9 cellular contexts compared by ENCODE assay signal in genomic region chr5:179804599-179804947, GRCh38. TPM values are rescaled to one million over a fixed set of nuclear protein-coding genes. Genes with fewer than 3 reads are reported as not detected.
A peak's percentile ranks its signal among the peaks of the same experiment; 100 is the strongest.
DNase-seq lines count a peak whose midpoint lies in the region; ATAC-seq and TF ChIP-seq lines count a peak whose summit lies in the region.
"Had no signal": no experiment of that assay in that cellular context is flagged by ENCODE, and none has a peak within 500 bp of the region (broad histone marks: within the 10 kb centered on the region; RNA-seq: fewer than 3 reads in every experiment).

No MANE protein-coding gene starts in this region.

- no peak overlapping the region for H3K9ac ChIP-seq in smooth muscle cell (ENCODE audit: low read depth)

- H3K4me1 ChIP-seq in HEK293 (ENCODE audit: control insufficient read depth, insufficient read depth, low read length) (peaks cover 22% of the 10 kb centered on the region), hepatocyte (ENCODE audit: insufficient read depth) (peaks cover 36% of the 10 kb centered on the region), smooth muscle cell (ENCODE audit: low read depth) (peaks cover 27% of the 10 kb centered on the region)

- no peak overlapping the region for H2AFZ ChIP-seq in hepatocyte
- no peak overlapping the region for H2AFZ ChIP-seq in smooth muscle cell (ENCODE audit: low read depth)

- no peaks in the 10 kb centered on the region for H3K27me3 ChIP-seq in hepatocyte
- H3K27me3 ChIP-seq in smooth muscle cell (ENCODE audit: low read depth) = no peaks in the 10 kb centered on the region

- ATAC-seq in GM21528 (IDR thresholded peaks at IDR 0.05; ENCODE audit: low FRiP score, unreplicated experiment) = no peak
- ATAC-seq in GM21526 (IDR thresholded peaks at IDR 0.05; ENCODE audit: low FRiP score, unreplicated experiment) = no peak

- peaks cover 16% of the 10 kb centered on the region for H3K36me3 Mint-ChIP-seq in activated CD4-positive, alpha-beta memory T cell treated with anti-CD3 and anti-CD28 coated beads for 36 hours

- H3K4me2 ChIP-seq in hepatocyte (peak overlapping the region; percentile 99), smooth muscle cell (peak overlapping the region; percentile 97)

- H3K27me3 Mint-ChIP-seq in activated CD4-positive, alpha-beta memory T cell treated with anti-CD3 and anti-CD28 coated beads for 36 hours = no peaks in the 10 kb centered on the region

- H3K36me3 ChIP-seq in HEK293 (ENCODE audit: control insufficient read depth in 2 of 2, insufficient read depth in 1 of 2, low read length in 2 of 2) = peaks cover 0 to 34% of the 10 kb centered on the region in 2 experiments; a peak in 2 of 3 replicates
- H3K36me3 ChIP-seq in hepatocyte (replicated peaks; ENCODE audit: insufficient read depth, low read depth) = no peaks in the 10 kb centered on the region
- no peaks in the 10 kb centered on the region for H3K36me3 ChIP-seq in smooth muscle cell (ENCODE audit: low read depth)

- no peaks in the 10 kb centered on the region for H3K9me3 ChIP-seq in HEK293 (ENCODE audit: control insufficient read depth, insufficient read depth, low read depth, low read length)
- no peaks in the 10 kb centered on the region for H3K9me3 ChIP-seq in hepatocyte (ENCODE audit: low read depth)
- H3K9me3 ChIP-seq in smooth muscle cell (replicated peaks; ENCODE audit: low read depth) = no peaks in the 10 kb centered on the region

- peak overlapping the region; percentile 86 for H3K4me3 Mint-ChIP-seq in activated CD4-positive, alpha-beta memory T cell treated with anti-CD3 and anti-CD28 coated beads for 36 hours

- 95% methylated on average over 6 of the region's 6 CpGs for WGBS in hepatocyte (ENCODE audit: low lambda C conversion rate, missing lambda C conversion rate)
- WGBS in smooth muscle cell (ENCODE audit: low lambda C conversion rate) = 96% methylated on average over 6 of the region's 6 CpGs

- H3K9me3 Mint-ChIP-seq in activated CD4-positive, alpha-beta memory T cell treated with anti-CD3 and anti-CD28 coated beads for 36 hours = no peaks in the 10 kb centered on the region

- H4K20me1 ChIP-seq in hepatocyte (ENCODE audit: insufficient read depth, poor library complexity, severe bottlenecking) = peaks cover 48% of the 10 kb centered on the region
- H4K20me1 ChIP-seq in smooth muscle cell (ENCODE audit: low read depth) = peaks cover 49% of the 10 kb centered on the region

- intact Hi-C loops in activated CD4-positive, alpha-beta memory T cell treated with anti-CD3 and anti-CD28 coated beads for 36 hours (cut with micrococcal nuclease) = loop anchor here (1.0 to 5.0 kb wide), 7 partner anchors 15 to 287 kb away; partner anchors contain the start of genes HNRNPH1, MAML1 and MRNIP

- peaks cover 33% of the 10 kb centered on the region for H3K4me1 Mint-ChIP-seq in activated CD4-positive, alpha-beta memory T cell treated with anti-CD3 and anti-CD28 coated beads for 36 hours (ENCODE audit: low read depth)

- POLR2A ChIA-PET in HEK293 (lab: Yijun Ruan, JAX) = no interaction called here
- POLR2A ChIA-PET in activated CD4-positive, alpha-beta memory T cell treated with anti-CD3 and anti-CD28 coated beads for 36 hours (lab: Charles Lee) = interaction anchor here (3.9 kb wide), 1 partner anchor 15 kb away, joined by 19 read pairs; the partner anchor contains the start of gene SQSTM1

- TF ChIP-seq CTCF in HEK293 (tag by site-specific recombination; IDR thresholded peaks at IDR 0.05) = no peak
- TF ChIP-seq CTCF in hepatocyte (IDR thresholded peaks at IDR 0.05; ENCODE audit: poor library complexity) = no peak
- no peak for TF ChIP-seq CTCF in smooth muscle cell (IDR thresholded peaks at IDR 0.05; ENCODE audit: borderline replicate concordance, insufficient read depth, poor library complexity, severe bottlenecking)

- no peak for DNase-seq in activated CD4-positive, alpha-beta memory T cell treated with anti-CD3 and anti-CD28 coated beads for 36 hours
- DNase-seq in hepatocyte (ENCODE audit: low spot score) = no peak
- no peak for DNase-seq in smooth muscle cell (lab: John Stamatoyannopoulos, UW; ENCODE audit: unreplicated experiment)
- DNase-seq in mucosa of gallbladder (ENCODE audit: low spot score) = no peak
- no peak for DNase-seq in NCI-H2029 (lab: John Stamatoyannopoulos, UW)
- DNase-seq: NCI-H2081 treated with DMSO at 0.1 percent for 48 hours had no signal

- H3K4me3 ChIP-seq in HEK293 (ENCODE audit: low read depth, low read length) (no peak overlapping the region), hepatocyte (no peak overlapping the region), smooth muscle cell (peak overlapping the region; percentile 93)

- CTCF ChIA-PET in HEK293 (lab: Yijun Ruan, JAX) = interaction anchor here (0.6 kb wide), 1 partner anchor 85 kb away, joined by 5 read pairs; no protein-coding TSS in a partner anchor
- CTCF ChIA-PET in activated CD4-positive, alpha-beta memory T cell treated with anti-CD3 and anti-CD28 coated beads for 36 hours (lab: Charles Lee) = interaction anchor here (0.6 to 1.4 kb wide), 3 partner anchors 10 to 42 kb away, joined by 3 to 5 read pairs (median 4); partner anchors contain the start of gene SQSTM1

- H3K27ac ChIP-seq in HEK293 (ENCODE audit: extremely low read depth, low read depth, low read length) (0 out of 2 replicates have a peak overlapping the region, but pooled peaks have one; percentile 89), hepatocyte (peak overlapping the region; percentile 99), smooth muscle cell (ENCODE audit: low read depth) (no peak overlapping the region)

- H3K79me2 ChIP-seq in hepatocyte (peaks cover 58% of the 10 kb centered on the region), smooth muscle cell (ENCODE audit: low read depth) (peaks cover 33% of the 10 kb centered on the region)

- H3K9me2 ChIP-seq in hepatocyte (replicated peaks; ENCODE audit: insufficient read depth) = no peaks in the 10 kb centered on the region

- no peaks in the 10 kb centered on the region for H3F3A ChIP-seq in smooth muscle cell (ENCODE audit: low read depth)

- peak overlapping the region; percentile 85 for H3K27ac Mint-ChIP-seq in activated CD4-positive, alpha-beta memory T cell treated with anti-CD3 and anti-CD28 coated beads for 36 hours

TF ChIP-seq in HEK293, 187 proteins besides CTCF, POLR2A, EP300 and RAD21:
- TF ChIP-seq SCRT1 (tag by site-specific recombination; IDR thresholded peaks at IDR 0.05; ENCODE audit: borderline replicate concordance) = no peak
- TF ChIP-seq ZFHX2 (tag by site-specific recombination; conservative IDR thresholded peaks at IDR 0.05) = no peak
- no peak for TF ChIP-seq KLF7 (tag by site-specific recombination; IDR thresholded peaks at IDR 0.05; ENCODE audit: borderline replicate concordance)
- no peak for TF ChIP-seq ZSCAN5A (tag by site-specific recombination; IDR thresholded peaks at IDR 0.05)
- no peak for TF ChIP-seq ZNF791 (tag by site-specific recombination; IDR thresholded peaks at IDR 0.05)

RNA-seq across cellular contexts. Expression of gene MGAT4B, which starts 2.1 kb away (rescaled TPM):
- 10 to 100 TPM; 95.8 to 96.8 TPM for total RNA-seq in activated CD4-positive, alpha-beta memory T cell treated with anti-CD3 and anti-CD28 coated beads for 36 hours
- 132 and 159 TPM in 2 replicates for total RNA-seq in hepatocyte
- polyA plus RNA-seq in hepatocyte = 233 and 243 TPM in 2 replicates
- total RNA-seq in smooth muscle cell = 60.0 and 60.6 TPM in 2 replicates
- polyA plus RNA-seq in smooth muscle cell = 121 and 140 TPM in 2 replicates
- 272 TPM for total RNA-seq in mucosa of gallbladder

RNA-seq across cellular contexts. Expression of gene LTC4S, which starts 10.8 kb away (rescaled TPM):
- total RNA-seq in activated CD4-positive, alpha-beta memory T cell treated with anti-CD3 and anti-CD28 coated beads for 36 hours = 1 to 10 TPM in 1 of 2 experiments, under 1 TPM in 1; 0.48 to 1.1 TPM
- total RNA-seq in hepatocyte (0.72 TPM in 1 of 2 replicates, not detected in the other), smooth muscle cell (not detected in 2 replicates), mucosa of gallbladder (26.0 TPM)
- polyA plus RNA-seq in hepatocyte (3.7 and 6.5 TPM in 2 replicates), smooth muscle cell (0.83 TPM in 1 of 2 replicates, not detected in the other)

RNA-seq across cellular contexts. Expression of gene SQSTM1, which starts 16.1 kb away (rescaled TPM):
- total RNA-seq in activated CD4-positive, alpha-beta memory T cell treated with anti-CD3 and anti-CD28 coated beads for 36 hours = 100 to 1,000 TPM; 127 to 130 TPM
- total RNA-seq in hepatocyte = 372 and 402 TPM in 2 replicates
- 641 and 727 TPM in 2 replicates for polyA plus RNA-seq in hepatocyte
- total RNA-seq in smooth muscle cell = 114 and 129 TPM in 2 replicates
- 159 and 262 TPM in 2 replicates for polyA plus RNA-seq in smooth muscle cell
- 711 TPM for total RNA-seq in mucosa of gallbladder

RNA-seq across cellular contexts. Expression of gene MRNIP, which starts 54.0 kb away (rescaled TPM):
- total RNA-seq in activated CD4-positive, alpha-beta memory T cell treated with anti-CD3 and anti-CD28 coated beads for 36 hours = 10 to 100 TPM; 19.8 to 24.9 TPM
- total RNA-seq in hepatocyte (11.2 and 21.2 TPM in 2 replicates), smooth muscle cell (16.5 and 22.8 TPM in 2 replicates), mucosa of gallbladder (38.6 TPM)
- polyA plus RNA-seq in hepatocyte (28.5 and 51.6 TPM in 2 replicates), smooth muscle cell (11.9 and 19.9 TPM in 2 replicates)

Comparison
In these comparisons a context has a peak if more than half of its experiments do, and no peak if none do; other contexts are left out.
1. RNA of gene LTC4S, which starts 10.8 kb away (total RNA-seq): 26.0 TPM in mucosa of gallbladder (single experiment); 0.48 to 1.1 TPM in activated CD4-positive, alpha-beta memory T cell treated with anti-CD3 and anti-CD28 coated beads for 36 hours, 0.72 TPM in hepatocyte and not detected in smooth muscle cell; every median in the first group is over 10 times any median in the second.